Comparison of ENCODE assay signal across 15 cellular contexts in the genomic region with DNA sequence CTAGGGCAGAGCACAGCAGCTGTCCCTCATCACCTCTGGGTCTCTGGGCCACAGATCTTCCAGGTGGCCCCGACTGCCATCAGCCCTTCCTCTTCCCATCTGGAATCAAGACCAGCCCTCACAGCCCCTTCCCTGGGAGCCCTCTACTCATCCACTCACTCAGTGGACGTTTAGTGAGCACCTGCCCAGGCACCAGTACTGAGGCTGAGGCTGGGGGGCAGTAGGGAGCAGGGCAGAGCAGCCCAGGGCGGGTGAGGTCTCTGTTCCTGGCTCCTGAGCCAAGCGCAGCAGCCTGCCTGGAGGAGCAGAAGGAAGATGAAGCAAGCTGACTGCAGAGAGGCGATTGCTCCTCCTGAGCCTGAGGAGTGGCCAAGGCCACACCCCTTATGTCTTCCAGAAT. TPM values are rescaled to one million over a fixed set of nuclear protein-coding genes. Genes with fewer than 3 reads are reported as not detected.
DNase-seq lines count a peak whose midpoint lies in the region; ATAC-seq, FAIRE-seq and TF ChIP-seq lines count a peak whose summit lies in the region.
"Had no signal": no experiment of that assay in that cellular context is flagged by ENCODE, and none has a peak within 500 bp of the region (broad histone marks: within the 10 kb centered on the region; RNA-seq: fewer than 3 reads in every experiment).

No MANE protein-coding gene starts in this region.

- no peak overlapping the region for H3K4me3 ChIP-seq in BJ (ENCODE audit: low read depth, low read length)
- H3K4me3 ChIP-seq in K562 = no peak overlapping the region
- H3K4me3 ChIP-seq: pancreas, Peyer's patch had no signal

- H3K36me3 ChIP-seq in BJ (ENCODE audit: control insufficient read depth, insufficient read depth, low read length) (no peaks in the 10 kb centered on the region), K562 (ENCODE audit: control insufficient read depth, insufficient read depth, low read length) (no peaks in the 10 kb centered on the region)
- H3K36me3 ChIP-seq: pancreas, Peyer's patch had no signal

- no peak for FAIRE-seq in GM12892 (lab: Jason Lieb, UNC)
- FAIRE-seq in K562 (lab: Jason Lieb, UNC) = no peak
- FAIRE-seq: pancreas had no signal

- CTCF ChIA-PET in BJ (lab: Yijun Ruan, JAX) = no interaction called here
- CTCF ChIA-PET in K562 (lab: Yijun Ruan, JAX; ENCODE audit: low intra/inter-chr PET ratio) = no interaction called here

- no peaks in the 10 kb centered on the region for H3K9me1 ChIP-seq in K562 (ENCODE audit: control insufficient read depth, insufficient read depth, low read length)

- WGBS in K562 (ENCODE audit: insufficient coverage, low coverage, missing lambda C conversion rate) = 0% methylated on average over 4 of the region's 5 CpGs

- no peaks in the 10 kb centered on the region for H4K20me1 ChIP-seq in K562 (replicated peaks; ENCODE audit: control insufficient read depth, insufficient read depth, low read length)

- BruUV-seq in K562 (replicated peaks; lab: Mats Ljungman, UMichigan) = no TSS peak

- peaks cover 33% of the 10 kb centered on the region for H3K27me3 ChIP-seq in BJ (ENCODE audit: control insufficient read depth, insufficient read depth, low read length)
- H3K27me3 ChIP-seq in K562 (ENCODE audit: control insufficient read depth in 2 of 2, insufficient read depth in 2 of 2, low read length in 2 of 2) = peaks cover 27 to 85% of the 10 kb centered on the region in 2 experiments
- H3K27me3 ChIP-seq: pancreas had no signal

- no peaks in the 10 kb centered on the region for H3K9me3 ChIP-seq in K562 (replicated peaks; ENCODE audit: control insufficient read depth, insufficient read depth, low read depth, low read length)
- H3K9me3 ChIP-seq: pancreas, Peyer's patch had no signal

- POLR2A ChIA-PET in BJ (lab: Charles Lee) (no interaction called here), K562 (lab: Yijun Ruan, JAX) (interaction anchor here (0.6 to 0.7 kb wide), 3 partner anchors 122 to 416 kb away, joined by 3 to 4 read pairs (median 4); no protein-coding TSS in a partner anchor)

- no peaks in the 10 kb centered on the region for H3K79me2 ChIP-seq in K562 (ENCODE audit: control insufficient read depth, insufficient read depth, low read length)

- intact Hi-C loops in K562 (cut with micrococcal nuclease) = no loop called here

- H3K9ac ChIP-seq in K562 (ENCODE audit: insufficient read depth in 1 of 2, low read depth in 2 of 2, low read length in 2 of 2) = no peak overlapping the region

- peak; percentile 9; the same call in 1 of the 2 replicates for TF ChIP-seq CTCF in BJ (IDR thresholded peaks at IDR 0.05; ENCODE audit: insufficient read depth, low read depth, low read length)
- peak in 1 of 3 experiments; percentile 18; a peak in 1 of 6 replicates for TF ChIP-seq CTCF in K562 (IDR thresholded peaks at IDR 0.05 in 2 of 3, conservative IDR thresholded peaks at IDR 0.05 in 1 of 3; ENCODE audit: insufficient read depth in 2 of 3, low read depth in 1 of 3, low read length in 3 of 3)

- H3K27ac ChIP-seq in K562 (ENCODE audit: extremely low read depth, low read depth, low read length) = no peak overlapping the region
- H3K27ac ChIP-seq: pancreas, Peyer's patch had no signal

- TF ChIP-seq POLR2A in GM12892 (IDR thresholded peaks at IDR 0.05; ENCODE audit: low read depth, low read length) = no peak
- TF ChIP-seq POLR2A in K562 (conservative IDR thresholded peaks at IDR 0.05) = no peak

- DNase-seq in BJ (ENCODE audit: low read depth) (no peak), GM12892 (ENCODE audit: insufficient read length) (peak; percentile 40), K562 (ENCODE audit: extremely low read depth in 1 of 4, low spot score in 3 of 4) (no peak), NCI-H345 (lab: John Stamatoyannopoulos, UW) (no peak), NOMO-1 (lab: John Stamatoyannopoulos, UW; ENCODE audit: unreplicated experiment in 2 of 2) (no peak)
- DNase-seq: activated T-cell treated with anti-CD3 and anti-CD28 coated beads for 4 hours; hypothalamus; NCI-H2227 treated with DMSO at 0.1 percent for 48 hours; Peyer's patch; stimulated activated CD4-positive, alpha-beta T cell treated with anti-CD3 and anti-CD28 coated beads, Interleukin-2, amount 100 ng/mL, for 24 hours; stimulated activated naive B cell treated with anti-CD40 and anti-IgM and Interleukin-4, amounts not matched to agents 10 μg/mL and 1 μg/mL and 100 μg/mL, for 72 hours; T-helper 9 cell had no signal

- in situ Hi-C loops in K562 (cut with MboI) = no loop called here

- ATAC-seq in K562 = peak; percentile 56
- no peak for ATAC-seq in GM21529 (IDR thresholded peaks at IDR 0.05; ENCODE audit: unreplicated experiment)
- ATAC-seq: pancreas; stimulated activated naive B cell treated with anti-CD40 and anti-IgM and Interleukin-4, amounts not matched to agents 10 μg/mL and 1 μg/mL and 100 μg/mL, for 72 hours had no signal

- no peak overlapping the region for H2AFZ ChIP-seq in K562 (ENCODE audit: low read depth, low read length)

- TF ChIP-seq EP300 in K562 (IDR thresholded peaks at IDR 0.05; ENCODE audit: low read length) = no peak

- H3K4me1 ChIP-seq in K562 (replicated peaks in 1 of 2; ENCODE audit: control insufficient read depth in 2 of 2, insufficient read depth in 2 of 2, low read length in 2 of 2) = peaks cover 0 to 9% of the 10 kb centered on the region in 2 experiments; a peak in 2 of 5 replicates
- H3K4me1 ChIP-seq: pancreas had no signal

- TF ChIP-seq RAD21 in K562 (CRISPR knock-in tag; conservative IDR thresholded peaks at IDR 0.05 in 1 of 2, IDR thresholded peaks at IDR 0.05 in 1 of 2) = no peak

- H3K4me2 ChIP-seq in K562 (ENCODE audit: insufficient read depth, low read length) = no peak overlapping the region

RNA-seq across cellular contexts. Expression of gene MAPK8IP2, which starts 5.5 kb away (rescaled TPM):
- polyA plus RNA-seq in BJ (2011; rRNA removed) = 0.17 and 0.39 TPM in 2 replicates
- 0.15 and 0.24 TPM in 2 replicates for polyA minus RNA-seq in BJ (2011; rRNA and poly(A)+ RNA removed)
- polyA plus RNA-seq in GM12892 (2012; ENCODE audit: missing spikeins) = 0.23 TPM
- total RNA-seq in K562 (2011; cell fraction: chromatin; rRNA removed; ENCODE audit: low replicate concordance) = 0.12 TPM in 1 of 2 replicates, not detected in the other
- 0.13 and 0.17 TPM in 2 replicates for total RNA-seq in K562 (2011; cell fraction: nucleolus; rRNA removed)
- total RNA-seq in K562 (2011; cell fraction: nucleoplasm; rRNA removed) = 0.07 and 0.23 TPM in 2 replicates
- total RNA-seq in K562 (2014; rRNA removed) = 0.18 and 0.45 TPM in 2 replicates
- total RNA-seq in K562 (2014; rRNA removed; fragmentation: Illumina TruSeq; extraction: Trizol) = 0.04 TPM in 1 of 2 replicates, not detected in the other
- 0.04 and 0.07 TPM in 2 replicates for total RNA-seq in K562 (2015; rRNA removed; fragmentation: Illumina TruSeq; extraction: Trizol)
- 0.29 and 0.47 TPM in 2 replicates for total RNA-seq in K562 (2021)
- polyA plus RNA-seq in K562 (2011; rRNA removed) = 0.01 and 0.07 TPM in 2 replicates
- polyA plus RNA-seq in K562 (2011; cell fraction: cytosol; rRNA removed) = 0.07 and 0.18 TPM in 2 replicates
- 0.13 and 0.14 TPM in 2 replicates for polyA plus RNA-seq in K562 (2011; cell fraction: nucleus; rRNA removed)
- 0.17 and 0.36 TPM in 2 replicates for polyA plus RNA-seq in K562 (2012)
- polyA plus RNA-seq in K562 (2014; fragmentation: Illumina TruSeq; extraction: Trizol) = 0.03 and 0.17 TPM in 2 replicates
- polyA plus RNA-seq in K562 (2014; fragmentation: Nextera tagmentation; extraction: Ambion mirVana) = not detected
- polyA plus RNA-seq in K562 (2014; rRNA removed) = 0.12 and 0.18 TPM in 2 replicates
- polyA minus RNA-seq in K562 (2011; rRNA and poly(A)+ RNA removed) = not detected in 2 replicates
- polyA minus RNA-seq in K562 (2011; cell fraction: cytosol; rRNA and poly(A)+ RNA removed) = 0.36 TPM in 1 of 2 replicates, not detected in the other
- polyA minus RNA-seq in K562 (2011; cell fraction: nucleus; rRNA and poly(A)+ RNA removed) = under 0.01 TPM in 1 of 2 replicates, not detected in the other

RNA-seq across cellular contexts. Expression of gene ARSA, which starts 21.8 kb away (rescaled TPM):
- polyA plus RNA-seq in BJ (2011; rRNA removed) (15.7 and 36.9 TPM in 2 replicates), K562 (2011; rRNA removed) (1.2 and 3.9 TPM in 2 replicates), K562 (2014; fragmentation: Illumina TruSeq; extraction: Trizol) (1.2 and 5.2 TPM in 2 replicates), K562 (2014; fragmentation: Nextera tagmentation; extraction: Ambion mirVana) (under 1 TPM in 1 of 2 experiments, not detected in 1; 0.32 TPM), K562 (2014; rRNA removed) (9.2 and 10.2 TPM in 2 replicates)
- polyA minus RNA-seq in BJ (2011; rRNA and poly(A)+ RNA removed) = 6.0 and 11.2 TPM in 2 replicates
- polyA plus RNA-seq in GM12892 (2012; ENCODE audit: missing spikeins) = 4.3 TPM
- 8.9 and 28.8 TPM in 2 replicates for total RNA-seq in K562 (2011; cell fraction: chromatin; rRNA removed; ENCODE audit: low replicate concordance)
- 26.2 and 28.3 TPM in 2 replicates for total RNA-seq in K562 (2011; cell fraction: nucleolus; rRNA removed)
- total RNA-seq in K562 (2011; cell fraction: nucleoplasm; rRNA removed) = 10.3 and 15.7 TPM in 2 replicates
- total RNA-seq in K562 (2014; rRNA removed) (3.6 and 6.0 TPM in 2 replicates), K562 (2014; rRNA removed; fragmentation: Illumina TruSeq; extraction: Trizol) (0.29 and 0.73 TPM in 2 replicates), K562 (2015; rRNA removed; fragmentation: Illumina TruSeq; extraction: Trizol) (2.3 and 2.5 TPM in 2 replicates), K562 (2021) (10.9 TPM in 2 replicates)
- 1.6 and 3.9 TPM in 2 replicates for polyA plus RNA-seq in K562 (2011; cell fraction: cytosol; rRNA removed)
- 22.0 and 41.4 TPM in 2 replicates for polyA plus RNA-seq in K562 (2011; cell fraction: nucleus; rRNA removed)
- polyA plus RNA-seq in K562 (2012) = 6.9 and 25.3 TPM in 2 replicates
- polyA minus RNA-seq in K562 (2011; rRNA and poly(A)+ RNA removed) = 0.30 and 0.49 TPM in 2 replicates
- 0.82 and 1.5 TPM in 2 replicates for polyA minus RNA-seq in K562 (2011; cell fraction: cytosol; rRNA and poly(A)+ RNA removed)
- polyA minus RNA-seq in K562 (2011; cell fraction: nucleus; rRNA and poly(A)+ RNA removed) = 5.1 and 5.7 TPM in 2 replicates

RNA-seq across cellular contexts. Expression of gene CHKB, which starts 23.5 kb away (rescaled TPM):
- polyA plus RNA-seq in BJ (2011; rRNA removed) (31.5 and 51.2 TPM in 2 replicates), K562 (2011; rRNA removed) (16.3 and 24.8 TPM in 2 replicates), K562 (2014; fragmentation: Illumina TruSeq; extraction: Trizol) (14.4 and 16.2 TPM in 2 replicates), K562 (2014; fragmentation: Nextera tagmentation; extraction: Ambion mirVana) (1 to 10 TPM; 2.7 to 5.3 TPM), K562 (2014; rRNA removed) (19.0 and 31.0 TPM in 2 replicates)
- polyA minus RNA-seq in BJ (2011; rRNA and poly(A)+ RNA removed) = 9.9 and 16.3 TPM in 2 replicates
- 65.1 TPM for polyA plus RNA-seq in GM12892 (2012; ENCODE audit: missing spikeins)
- 48.4 and 97.8 TPM in 2 replicates for total RNA-seq in K562 (2011; cell fraction: chromatin; rRNA removed; ENCODE audit: low replicate concordance)
- total RNA-seq in K562 (2011; cell fraction: nucleolus; rRNA removed) = 53.4 and 65.4 TPM in 2 replicates
- 51.6 and 55.9 TPM in 2 replicates for total RNA-seq in K562 (2011; cell fraction: nucleoplasm; rRNA removed)
- total RNA-seq in K562 (2014; rRNA removed) (11.0 and 14.5 TPM in 2 replicates), K562 (2014; rRNA removed; fragmentation: Illumina TruSeq; extraction: Trizol) (7.7 and 10.3 TPM in 2 replicates), K562 (2015; rRNA removed; fragmentation: Illumina TruSeq; extraction: Trizol) (8.9 and 9.8 TPM in 2 replicates), K562 (2021) (15.2 and 15.9 TPM in 2 replicates)
- 9.9 and 12.5 TPM in 2 replicates for polyA plus RNA-seq in K562 (2011; cell fraction: cytosol; rRNA removed)
- polyA plus RNA-seq in K562 (2011; cell fraction: nucleus; rRNA removed) = 89.3 and 120 TPM in 2 replicates
- 10.9 and 32.8 TPM in 2 replicates for polyA plus RNA-seq in K562 (2012)
- polyA minus RNA-seq in K562 (2011; rRNA and poly(A)+ RNA removed) = 3.2 and 3.7 TPM in 2 replicates
- 1.8 and 4.8 TPM in 2 replicates for polyA minus RNA-seq in K562 (2011; cell fraction: cytosol; rRNA and poly(A)+ RNA removed)
- polyA minus RNA-seq in K562 (2011; cell fraction: nucleus; rRNA and poly(A)+ RNA removed) = 11.0 and 14.1 TPM in 2 replicates

RNA-seq across cellular contexts. Expression of gene CPT1B, which starts 27.9 kb away (rescaled TPM):
- polyA plus RNA-seq in BJ (2011; rRNA removed) (3.2 and 4.3 TPM in 2 replicates), K562 (2011; rRNA removed) (3.7 and 7.3 TPM in 2 replicates), K562 (2014; fragmentation: Illumina TruSeq; extraction: Trizol) (2.0 and 2.6 TPM in 2 replicates), K562 (2014; fragmentation: Nextera tagmentation; extraction: Ambion mirVana) (under 1 TPM; 0.35 to 0.59 TPM), K562 (2014; rRNA removed) (6.1 and 6.2 TPM in 2 replicates)
- 0.51 and 2.1 TPM in 2 replicates for polyA minus RNA-seq in BJ (2011; rRNA and poly(A)+ RNA removed)
- polyA plus RNA-seq in GM12892 (2012; ENCODE audit: missing spikeins) = 56.2 TPM
- total RNA-seq in K562 (2011; cell fraction: chromatin; rRNA removed; ENCODE audit: low replicate concordance) = 40.5 and 66.3 TPM in 2 replicates
- total RNA-seq in K562 (2011; cell fraction: nucleolus; rRNA removed) = 34.2 and 39.4 TPM in 2 replicates
- 24.4 and 31.9 TPM in 2 replicates for total RNA-seq in K562 (2011; cell fraction: nucleoplasm; rRNA removed)
- total RNA-seq in K562 (2014; rRNA removed) (1.6 and 1.9 TPM in 2 replicates), K562 (2014; rRNA removed; fragmentation: Illumina TruSeq; extraction: Trizol) (0.61 and 1.8 TPM in 2 replicates), K562 (2015; rRNA removed; fragmentation: Illumina TruSeq; extraction: Trizol) (2.3 and 3.0 TPM in 2 replicates), K562 (2021) (3.8 and 4.0 TPM in 2 replicates)
- polyA plus RNA-seq in K562 (2011; cell fraction: cytosol; rRNA removed) = 2.9 and 4.0 TPM in 2 replicates
- polyA plus RNA-seq in K562 (2011; cell fraction: nucleus; rRNA removed) = 59.6 and 64.2 TPM in 2 replicates
- 5.5 and 18.0 TPM in 2 replicates for polyA plus RNA-seq in K562 (2012)
- 1.4 and 2.8 TPM in 2 replicates for polyA minus RNA-seq in K562 (2011; rRNA and poly(A)+ RNA removed)
- 0.76 TPM in 1 of 2 replicates, not detected in the other for polyA minus RNA-seq in K562 (2011; cell fraction: cytosol; rRNA and poly(A)+ RNA removed)
- 7.1 and 10.0 TPM in 2 replicates for polyA minus RNA-seq in K562 (2011; cell fraction: nucleus; rRNA and poly(A)+ RNA removed)

RNA-seq across cellular contexts. Expression of gene SYCE3, which starts 43.4 kb away (rescaled TPM):
- not detected in 2 replicates for polyA plus RNA-seq in BJ (2011; rRNA removed)
- not detected in 2 replicates for polyA minus RNA-seq in BJ (2011; rRNA and poly(A)+ RNA removed)
- 0.87 TPM for polyA plus RNA-seq in GM12892 (2012; ENCODE audit: missing spikeins)
- not detected in 2 replicates for total RNA-seq in K562 (2011; cell fraction: chromatin; rRNA removed; ENCODE audit: low replicate concordance)
- total RNA-seq in K562 (2011; cell fraction: nucleolus; rRNA removed) = not detected in 2 replicates
- total RNA-seq in K562 (2011; cell fraction: nucleoplasm; rRNA removed) = not detected in 2 replicates
- not detected in 2 replicates for total RNA-seq in K562 (2014; rRNA removed)
- total RNA-seq in K562 (2014; rRNA removed; fragmentation: Illumina TruSeq; extraction: Trizol) = not detected in 2 replicates
- total RNA-seq in K562 (2015; rRNA removed; fragmentation: Illumina TruSeq; extraction: Trizol) = not detected in 2 replicates
- not detected in 2 replicates for total RNA-seq in K562 (2021)
- polyA plus RNA-seq in K562 (2011; rRNA removed) = not detected in 2 replicates
- 1.8 TPM in 1 of 2 replicates, not detected in the other for polyA plus RNA-seq in K562 (2011; cell fraction: cytosol; rRNA removed)
- polyA plus RNA-seq in K562 (2011; cell fraction: nucleus; rRNA removed) = 0.38 TPM in 1 of 2 replicates, not detected in the other
- 0.23 and 1.1 TPM in 2 replicates for polyA plus RNA-seq in K562 (2012)
- not detected in 2 replicates for polyA plus RNA-seq in K562 (2014; fragmentation: Illumina TruSeq; extraction: Trizol)
- polyA plus RNA-seq in K562 (2014; fragmentation: Nextera tagmentation; extraction: Ambion mirVana) = under 1 TPM in 1 of 2 experiments, not detected in 1; 0.56 TPM
- polyA plus RNA-seq in K562 (2014; rRNA removed) = not detected in 2 replicates
- polyA minus RNA-seq in K562 (2011; rRNA and poly(A)+ RNA removed) = not detected in 2 replicates
- polyA minus RNA-seq in K562 (2011; cell fraction: cytosol; rRNA and poly(A)+ RNA removed) = not detected in 2 replicates
- polyA minus RNA-seq in K562 (2011; cell fraction: nucleus; rRNA and poly(A)+ RNA removed) = not detected in 2 replicates
- total RNA-seq: aorta, Peyer's patch had no signal
